9 cellular contexts compared by ENCODE assay signal in genomic region chr11:65078151-65078550, GRCh38. TPM values are rescaled to one million over a fixed set of nuclear protein-coding genes. Genes with fewer than 3 reads are reported as not detected.
DNase-seq lines count a peak whose midpoint lies in the region; ATAC-seq and TF ChIP-seq lines count a peak whose summit lies in the region.
"Had no signal": no experiment of that assay in that cellular context is flagged by ENCODE, and none has a peak within 500 bp of the region (broad histone marks: within the 10 kb centered on the region; RNA-seq: fewer than 3 reads in every experiment).

No MANE protein-coding gene starts in this region.

- H3K9me3 ChIP-seq in parathyroid adenoma (ENCODE audit: control insufficient read depth, low read length), result no peaks in the 10 kb centered on the region

- H3K27ac ChIP-seq in parathyroid adenoma, result no peak overlapping the region

- TF ChIP-seq CTCF in epithelial cell of proximal tubule (conservative IDR thresholded peaks at IDR 0.05; ENCODE audit: low read depth, low read length) (peak; percentile 70), parathyroid adenoma (IDR thresholded peaks at IDR 0.05) (peak; percentile 21)

- no peaks in the 10 kb centered on the region for H3K27me3 ChIP-seq in parathyroid adenoma (ENCODE audit: control insufficient read depth, insufficient read depth, low read length)

- no peaks in the 10 kb centered on the region for H3K79me2 ChIP-seq in parathyroid adenoma

- H3K4me3 ChIP-seq in epithelial cell of proximal tubule (ENCODE audit: low read depth, low read length), result no peak overlapping the region
- no peak overlapping the region for H3K4me3 ChIP-seq in parathyroid adenoma (ENCODE audit: low read depth, low read length)

- no peak overlapping the region for H3K27ac Mint-ChIP-seq in activated CD4-positive, alpha-beta memory T cell treated with anti-CD3 and anti-CD28 coated beads for 36 hours

- no peak overlapping the region for H3K4me2 ChIP-seq in parathyroid adenoma (ENCODE audit: low read length)

- no peak overlapping the region for H3K4me3 Mint-ChIP-seq in activated CD4-positive, alpha-beta memory T cell treated with anti-CD3 and anti-CD28 coated beads for 36 hours

- CTCF ChIA-PET in activated CD4-positive, alpha-beta memory T cell treated with anti-CD3 and anti-CD28 coated beads for 36 hours (lab: Charles Lee), result interaction anchor here (0.6 to 1.8 kb wide), 4 partner anchors 33 to 230 kb away, joined by 3 to 7 read pairs (median 4); partner anchors contain the start of gene TM7SF2

- no peak overlapping the region for H3K9ac ChIP-seq in parathyroid adenoma

- peaks cover 30% of the 10 kb centered on the region for H3K4me1 Mint-ChIP-seq in activated CD4-positive, alpha-beta memory T cell treated with anti-CD3 and anti-CD28 coated beads for 36 hours (ENCODE audit: low read depth)

- H3K36me3 Mint-ChIP-seq in activated CD4-positive, alpha-beta memory T cell treated with anti-CD3 and anti-CD28 coated beads for 36 hours, result peaks cover 61% of the 10 kb centered on the region

- intact Hi-C loops in activated CD4-positive, alpha-beta memory T cell treated with anti-CD3 and anti-CD28 coated beads for 36 hours (cut with micrococcal nuclease), result no loop called here

- no peak for ATAC-seq in GM19035 (IDR thresholded peaks at IDR 0.05; ENCODE audit: unreplicated experiment)

- H3K4me1 ChIP-seq in parathyroid adenoma, result no peaks in the 10 kb centered on the region

- no peaks in the 10 kb centered on the region for H3K36me3 ChIP-seq in parathyroid adenoma (ENCODE audit: control insufficient read depth, insufficient read depth, low read length)

- no peak overlapping the region for H2AFZ ChIP-seq in parathyroid adenoma

- POLR2A ChIA-PET in activated CD4-positive, alpha-beta memory T cell treated with anti-CD3 and anti-CD28 coated beads for 36 hours (lab: Charles Lee), result no interaction called here

- no peaks in the 10 kb centered on the region for H3K27me3 Mint-ChIP-seq in activated CD4-positive, alpha-beta memory T cell treated with anti-CD3 and anti-CD28 coated beads for 36 hours

- DNase-seq in NCI-H748 (lab: John Stamatoyannopoulos, UW; ENCODE audit: unreplicated experiment) (peak; percentile 36), NCI-H748 treated with DMSO at 0.1 percent for 48 hours (lab: John Stamatoyannopoulos, UW) (no peak), NCI-H1694 treated with DMSO at 0.1 percent for 48 hours (lab: John Stamatoyannopoulos, UW) (peak; percentile 34), epithelial cell of proximal tubule (ENCODE audit: low read depth) (no peak), C1 segment of cervical spinal cord (lab: John Stamatoyannopoulos, UW) (no peak)
- DNase-seq in activated CD4-positive, alpha-beta memory T cell treated with anti-CD3 and anti-CD28 coated beads for 36 hours, result peak; percentile 74

- H3K9me3 Mint-ChIP-seq in activated CD4-positive, alpha-beta memory T cell treated with anti-CD3 and anti-CD28 coated beads for 36 hours, result no peaks in the 10 kb centered on the region

RNA-seq across cellular contexts. Expression of gene CDCA5, which starts 5.7 kb away (rescaled TPM):
- total RNA-seq in activated CD4-positive, alpha-beta memory T cell treated with anti-CD3 and anti-CD28 coated beads for 36 hours, result 100 to 1,000 TPM; 111 to 112 TPM
- 32.0 and 45.4 TPM in 2 replicates for total RNA-seq in epithelial cell of proximal tubule
- total RNA-seq: mononuclear cell had no signal

RNA-seq across cellular contexts. Expression of gene ZFPL1, which starts 5.9 kb away (rescaled TPM):
- 10 to 100 TPM; 28.3 to 31.3 TPM for total RNA-seq in activated CD4-positive, alpha-beta memory T cell treated with anti-CD3 and anti-CD28 coated beads for 36 hours
- total RNA-seq in epithelial cell of proximal tubule, result 59.0 and 61.1 TPM in 2 replicates

RNA-seq across cellular contexts. Expression of gene VPS51, which starts 17.9 kb away (rescaled TPM):
- total RNA-seq in activated CD4-positive, alpha-beta memory T cell treated with anti-CD3 and anti-CD28 coated beads for 36 hours, result 10 to 100 TPM; 97.1 to 99.2 TPM
- total RNA-seq in epithelial cell of proximal tubule, result 227 and 342 TPM in 2 replicates

RNA-seq across cellular contexts. Expression of gene NAALADL1, which starts 19.8 kb away (rescaled TPM):
- total RNA-seq in activated CD4-positive, alpha-beta memory T cell treated with anti-CD3 and anti-CD28 coated beads for 36 hours, result 10 to 100 TPM; 13.8 to 15.2 TPM
- 14.7 and 27.9 TPM in 2 replicates for total RNA-seq in epithelial cell of proximal tubule

RNA-seq across cellular contexts. Expression of gene TM7SF2, which starts 33.5 kb away (rescaled TPM):
- 10 to 100 TPM; 19.2 to 21.0 TPM for total RNA-seq in activated CD4-positive, alpha-beta memory T cell treated with anti-CD3 and anti-CD28 coated beads for 36 hours
- total RNA-seq in epithelial cell of proximal tubule, result 32.9 and 52.5 TPM in 2 replicates

Comparison
In these comparisons a context has a peak if more than half of its experiments do, and no peak if none do; other contexts are left out.
1. DNase-seq: peak in NCI-H748 (single experiment), NCI-H1694 treated with DMSO at 0.1 percent for 48 hours (single experiment) and activated CD4-positive, alpha-beta memory T cell treated with anti-CD3 and anti-CD28 coated beads for 36 hours (single experiment); none in NCI-H748 treated with DMSO at 0.1 percent for 48 hours (single experiment), epithelial cell of proximal tubule (single experiment) and C1 segment of cervical spinal cord (0 of 14).